18 cellular contexts compared by ENCODE assay signal in genomic region chr2:109689182-109689935, GRCh38.
DNase-seq lines count a peak whose midpoint lies in the region; TF ChIP-seq lines count a peak whose summit lies in the region.
"Had no signal": no experiment of that assay in that cellular context is flagged by ENCODE, and none has a peak within 500 bp of the region (broad histone marks: within the 10 kb centered on the region; RNA-seq: fewer than 3 reads in every experiment).

No MANE protein-coding gene starts in this region.

- no peak for TF ChIP-seq POLR2A in suprapubic skin (IDR thresholded peaks at IDR 0.05)

- H3F3A ChIP-seq in SK-N-SH (replicated peaks; ENCODE audit: insufficient read depth) = no peaks in the 10 kb centered on the region

- TF ChIP-seq EP300 in SK-N-SH (IDR thresholded peaks at IDR 0.05; ENCODE audit: borderline replicate concordance in 1 of 2, low read depth in 1 of 2, low read length in 1 of 2) (peak in 1 of 2 experiments; percentile 36; a peak in 1 of 4 replicates), suprapubic skin (IDR thresholded peaks at IDR 0.05) (no peak)

- H3K4me3 ChIP-seq in SK-N-SH (ENCODE audit: low read depth in 2 of 2, low read length in 1 of 2) (no peak overlapping the region), esophagus (ENCODE audit: low read depth in 1 of 2, low read length in 2 of 2) (no peak overlapping the region), suprapubic skin (no peak overlapping the region)
- H3K4me3 ChIP-seq: heart left ventricle, mucosa of descending colon, neural progenitor cell, uterus had no signal

- no peaks in the 10 kb centered on the region for H3K9me3 Mint-ChIP-seq in mesothelial cell of epicardium
- H3K9me3 Mint-ChIP-seq: T-helper 1 cell treated with Interleukin-12 subunit alpha and Interleukin-12 subunit beta and Interleukin-4 antibody, amounts not matched to agents 30 μg/mL and 1 μg/mL, for 36 hours had no signal

- no peak for DNase-seq in SK-N-SH
- no peak for DNase-seq in mesothelial cell of epicardium (ENCODE audit: low spot score in 2 of 2, unreplicated experiment in 2 of 2)
- peak in 1 of 2 donors; percentile 6 for DNase-seq in suprapubic skin (ENCODE audit: low spot score in 2 of 2)
- DNase-seq in NCI-H146 (lab: John Stamatoyannopoulos, UW) = no peak
- DNase-seq in EL = no peak
- no peak for DNase-seq in midbrain (lab: John Stamatoyannopoulos, UW)
- DNase-seq in pons (ENCODE audit: low spot score) = no peak
- DNase-seq: activated CD4-positive, alpha-beta T cell treated with anti-CD3 and anti-CD28 coated beads for 36 hours; activated effector memory CD4-positive, alpha-beta T cell treated with anti-CD3 and anti-CD28 coated beads, Interleukin-2, amount 50 U/mL, for 16 hours; H7; heart left ventricle; mucosa of descending colon; NCI-H1436 treated with DMSO at 0.1 percent for 48 hours; NCI-H510A treated with DMSO at 0.1 percent for 48 hours; uterus had no signal

- H4K20me1 ChIP-seq in SK-N-SH (ENCODE audit: insufficient read depth) = no peaks in the 10 kb centered on the region

- H3K36me3 ChIP-seq in SK-N-SH (replicated peaks in 1 of 2; ENCODE audit: control insufficient read depth in 1 of 2, insufficient read depth in 2 of 2, low read length in 1 of 2) (no peaks in the 10 kb centered on the region), esophagus (ENCODE audit: control insufficient read depth in 2 of 2, insufficient read depth in 2 of 2, low read length in 1 of 2) (no peaks in the 10 kb centered on the region), suprapubic skin (no peaks in the 10 kb centered on the region)
- H3K36me3 ChIP-seq: heart left ventricle, neural progenitor cell, uterus had no signal

- CTCF ChIA-PET in SK-N-SH (lab: Yijun Ruan, JAX) = no interaction called here

- H3K27ac Mint-ChIP-seq in mesothelial cell of epicardium = peak overlapping the region; percentile 25
- H3K27ac Mint-ChIP-seq: activated CD4-positive, alpha-beta T cell treated with anti-CD3 and anti-CD28 coated beads for 36 hours; neural progenitor cell; T-helper 1 cell treated with Interleukin-12 subunit alpha and Interleukin-12 subunit beta and Interleukin-4 antibody, amounts not matched to agents 30 μg/mL and 1 μg/mL, for 36 hours had no signal

- H3K4me3 Mint-ChIP-seq in mesothelial cell of epicardium = no peak overlapping the region
- H3K4me3 Mint-ChIP-seq: activated CD4-positive, alpha-beta T cell treated with anti-CD3 and anti-CD28 coated beads for 36 hours; neural progenitor cell; T-helper 1 cell treated with Interleukin-12 subunit alpha and Interleukin-12 subunit beta and Interleukin-4 antibody, amounts not matched to agents 30 μg/mL and 1 μg/mL, for 36 hours had no signal

- no peaks in the 10 kb centered on the region for H3K27me3 Mint-ChIP-seq in mesothelial cell of epicardium (ENCODE audit: low read depth)

- H3K27me3 ChIP-seq in SK-N-SH (ENCODE audit: insufficient read depth) = no peaks in the 10 kb centered on the region
- no peaks in the 10 kb centered on the region for H3K27me3 ChIP-seq in esophagus (ENCODE audit: control insufficient read depth in 1 of 2, insufficient read depth in 2 of 2, low read length in 2 of 2)
- H3K27me3 ChIP-seq in suprapubic skin = no peaks in the 10 kb centered on the region
- H3K27me3 ChIP-seq: heart left ventricle, neural progenitor cell, uterus had no signal

- H3K79me2 ChIP-seq in SK-N-SH (ENCODE audit: insufficient read depth) = no peaks in the 10 kb centered on the region

- H3K4me1 Mint-ChIP-seq in mesothelial cell of epicardium = peaks cover 66% of the 10 kb centered on the region

- H3K36me3 Mint-ChIP-seq in mesothelial cell of epicardium = no peaks in the 10 kb centered on the region
- H3K36me3 Mint-ChIP-seq: neural progenitor cell had no signal

- TF ChIP-seq CTCF in SK-N-SH (IDR thresholded peaks at IDR 0.05) (no peak), mesothelial cell of epicardium (IDR thresholded peaks at IDR 0.05; ENCODE audit: unreplicated experiment) (no peak), suprapubic skin (IDR thresholded peaks at IDR 0.05) (no peak)

- no peaks in the 10 kb centered on the region for H3K9me2 ChIP-seq in SK-N-SH

- TF ChIP-seq RAD21 in SK-N-SH (IDR thresholded peaks at IDR 0.05; ENCODE audit: low read length) = no peak

- 64% methylated on average over 5 of the region's 5 CpGs for WGBS in SK-N-SH (ENCODE audit: low lambda C conversion rate)
- 61 to 75% methylated on average over 5 of the region's 5 CpGs for WGBS in esophagus, 2 donors
- 76% methylated on average over 5 of the region's 5 CpGs for WGBS in suprapubic skin

- no peak overlapping the region for H2AFZ ChIP-seq in SK-N-SH (ENCODE audit: low read depth)
- H2AFZ ChIP-seq: neural progenitor cell had no signal

- no peak overlapping the region for H3K9ac ChIP-seq in SK-N-SH
- H3K9ac ChIP-seq: neural progenitor cell had no signal

- no peaks in the 10 kb centered on the region for H3K9me3 ChIP-seq in SK-N-SH
- H3K9me3 ChIP-seq in esophagus (ENCODE audit: control insufficient read depth in 2 of 2, insufficient read depth in 1 of 2, low read depth in 1 of 2, low read length in 1 of 2) = no peaks in the 10 kb centered on the region
- no peaks in the 10 kb centered on the region for H3K9me3 ChIP-seq in suprapubic skin
- H3K9me3 ChIP-seq: heart left ventricle, mucosa of descending colon, uterus had no signal

- no peak overlapping the region for H3K4me2 ChIP-seq in SK-N-SH
- H3K4me2 ChIP-seq: neural progenitor cell had no signal

- H3K4me1 ChIP-seq in SK-N-SH (ENCODE audit: control insufficient read depth in 1 of 2, insufficient read depth in 2 of 2, low read depth in 1 of 2, low read length in 1 of 2) (peaks cover 0 to 3% of the 10 kb centered on the region in 2 experiments; a peak in 2 of 4 replicates), esophagus (ENCODE audit: control insufficient read depth in 2 of 2, insufficient read depth in 2 of 2, low read length in 1 of 2) (peaks cover 8 to 9% of the 10 kb centered on the region in 2 donors), suprapubic skin (peaks cover 45% of the 10 kb centered on the region)

- POLR2A ChIA-PET in SK-N-SH (lab: Yijun Ruan, JAX) = no interaction called here

- H3K27ac ChIP-seq in SK-N-SH (ENCODE audit: low read depth in 2 of 2, low read length in 1 of 2) (peak overlapping the region in 1 of 2 experiments; percentile 82; a peak in 2 of 4 replicates), esophagus (ENCODE audit: low read depth in 2 of 2, low read length in 1 of 2) (peak overlapping the region; percentile 67 to 99), suprapubic skin (peak overlapping the region; percentile 90)
- H3K27ac ChIP-seq: neural progenitor cell had no signal

TF ChIP-seq in SK-N-SH, 30 proteins besides CTCF, POLR2A, EP300 and RAD21:
- TF ChIP-seq FOXM1 (IDR thresholded peaks at IDR 0.05; ENCODE audit: low read depth) (no peak), RFX5 (IDR thresholded peaks at IDR 0.05; ENCODE audit: low read length) (no peak), NRF1 (IDR thresholded peaks at IDR 0.05; ENCODE audit: low read depth, low read length) (no peak), SMC3 (IDR thresholded peaks at IDR 0.05; ENCODE audit: low read depth, low read length) (no peak), POLR2AphosphoS5 (IDR thresholded peaks at IDR 0.05; ENCODE audit: low read depth, low read length) (peak; percentile 19; the same call in 1 of the 2 replicates), REST (IDR thresholded peaks at IDR 0.05; ENCODE audit: low read depth, low read length) (no peak), MXI1 (IDR thresholded peaks at IDR 0.05; ENCODE audit: low read depth, low read length) (no peak), TCF12 (IDR thresholded peaks at IDR 0.05) (peak; percentile 84)
- TF ChIP-seq, protein P1, sequence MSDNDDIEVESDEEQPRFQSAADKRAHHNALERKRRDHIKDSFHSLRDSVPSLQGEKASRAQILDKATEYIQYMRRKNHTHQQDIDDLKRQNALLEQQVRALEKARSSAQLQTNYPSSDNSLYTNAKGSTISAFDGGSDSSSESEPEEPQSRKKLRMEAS (IDR thresholded peaks at IDR 0.05; ENCODE audit: low read depth) = no peak
